ENCODE assay signal across 10 cellular contexts in the genomic region with DNA sequence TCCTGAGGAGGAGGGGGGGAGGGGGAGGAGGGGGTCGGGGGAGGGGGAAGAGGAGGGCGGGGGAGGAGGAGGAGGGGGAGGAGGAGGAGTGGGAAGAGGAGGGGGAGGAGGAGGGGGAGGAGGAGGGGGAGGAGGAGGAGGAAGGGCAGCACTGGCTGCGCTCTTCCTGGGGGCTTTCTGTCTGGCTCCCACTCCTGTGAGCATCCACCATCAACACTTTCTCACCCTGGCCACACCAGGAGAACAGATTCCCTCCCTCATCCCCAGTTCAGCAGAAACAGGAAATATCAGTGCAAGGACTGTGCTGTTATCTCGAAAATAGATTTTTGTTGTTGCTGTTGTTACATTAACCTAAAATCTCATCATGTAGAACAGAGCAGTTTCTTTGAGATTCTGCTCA.
"Had no signal": no experiment of that assay in that cellular context is flagged by ENCODE, and none has a peak within 500 bp of the region (broad histone marks: within the 10 kb centered on the region; RNA-seq: fewer than 3 reads in every experiment).

No MANE protein-coding gene starts in this region.

- ATAC-seq: GM23338, HCT116 had no signal

- H3K27ac ChIP-seq: GM23248 had no signal

- H3K9me3 ChIP-seq: HAP-1 had no signal

- DNase-seq: GM23248, GOT3, H9, HCEC 1CT, HFFc6 had no signal

- H2AFZ ChIP-seq: GM23248, GM23338 had no signal

- FAIRE-seq: H1, H54 had no signal

- H3K9ac ChIP-seq: GM23248 had no signal

- H3K4me1 ChIP-seq: HAP-1 had no signal

- H3K4me2 ChIP-seq: GM23338 had no signal

- H3K36me3 ChIP-seq: HAP-1 had no signal

- H3K4me3 ChIP-seq: GM23248, GM23338, HAP-1 had no signal
